ENCODE assay signal across 1 cellular context in the genomic region with DNA sequence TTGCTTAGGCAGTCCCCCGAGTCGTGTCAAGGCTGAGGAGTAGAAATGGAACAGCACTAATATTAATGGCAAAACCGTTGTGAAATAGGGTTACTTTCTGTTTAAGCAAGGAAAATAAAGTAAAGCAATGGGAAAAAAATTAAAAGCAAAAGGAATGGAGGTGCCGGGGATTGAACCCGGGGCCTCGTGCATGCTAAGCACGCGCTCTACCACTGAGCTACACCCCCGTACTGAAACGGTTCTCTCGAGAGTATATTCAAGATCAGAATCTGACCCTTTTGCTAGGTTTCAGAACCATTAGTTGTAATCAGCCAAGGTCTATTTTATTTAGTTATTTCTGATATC.
TF ChIP-seq lines count a peak whose summit lies in the region.

No MANE protein-coding gene starts in this region.

TF ChIP-seq in HEK293, 187 proteins besides CTCF, POLR2A, EP300 and RAD21 (continued from another document and continues in another):
- TF ChIP-seq ZNF501 (tag by site-specific recombination; IDR thresholded peaks at IDR 0.05), result no peak
- no peak for TF ChIP-seq KLF1 (tag by site-specific recombination; IDR thresholded peaks at IDR 0.05)
- TF ChIP-seq ZNF138 (tag by site-specific recombination; IDR thresholded peaks at IDR 0.05; ENCODE audit: borderline replicate concordance), result no peak
- TF ChIP-seq IKZF3 (tag by site-specific recombination; IDR thresholded peaks at IDR 0.05), result peak; percentile 78
- TF ChIP-seq, protein P1, sequence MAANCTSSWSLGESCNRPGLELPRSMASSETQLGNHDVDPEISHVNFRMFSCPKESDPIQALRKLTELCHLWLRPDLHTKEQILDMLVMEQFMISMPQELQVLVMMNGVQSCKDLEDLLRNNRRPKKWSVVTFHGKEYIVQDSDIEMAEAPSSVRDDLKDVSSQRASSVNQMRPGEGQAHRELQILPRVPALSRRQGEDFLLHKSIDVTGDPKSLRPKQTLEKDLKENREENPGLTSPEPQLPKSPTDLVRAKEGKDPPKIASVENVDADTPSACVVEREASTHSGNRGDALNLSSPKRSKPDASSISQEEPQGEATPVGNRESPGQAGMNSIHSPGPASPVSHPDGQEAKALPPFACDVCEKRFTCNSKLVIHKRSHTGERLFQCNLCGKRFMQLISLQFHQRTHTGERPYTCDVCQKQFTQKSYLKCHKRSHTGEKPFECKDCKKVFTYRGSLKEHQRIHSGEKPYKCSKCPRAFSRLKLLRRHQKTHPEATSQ (tag by site-specific recombination; IDR thresholded peaks at IDR 0.05), result no peak
- TF ChIP-seq ZBTB17 (tag by site-specific recombination; IDR thresholded peaks at IDR 0.05), result no peak
- TF ChIP-seq, protein P2, sequence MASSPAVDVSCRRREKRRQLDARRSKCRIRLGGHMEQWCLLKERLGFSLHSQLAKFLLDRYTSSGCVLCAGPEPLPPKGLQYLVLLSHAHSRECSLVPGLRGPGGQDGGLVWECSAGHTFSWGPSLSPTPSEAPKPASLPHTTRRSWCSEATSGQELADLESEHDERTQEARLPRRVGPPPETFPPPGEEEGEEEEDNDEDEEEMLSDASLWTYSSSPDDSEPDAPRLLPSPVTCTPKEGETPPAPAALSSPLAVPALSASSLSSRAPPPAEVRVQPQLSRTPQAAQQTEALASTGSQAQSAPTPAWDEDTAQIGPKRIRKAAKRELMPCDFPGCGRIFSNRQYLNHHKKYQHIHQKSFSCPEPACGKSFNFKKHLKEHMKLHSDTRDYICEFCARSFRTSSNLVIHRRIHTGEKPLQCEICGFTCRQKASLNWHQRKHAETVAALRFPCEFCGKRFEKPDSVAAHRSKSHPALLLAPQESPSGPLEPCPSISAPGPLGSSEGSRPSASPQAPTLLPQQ (tag by site-specific recombination; IDR thresholded peaks at IDR 0.05), result peak; percentile 58; the same call in 1 of the 2 replicates
- no peak for TF ChIP-seq ZFP41 (tag by site-specific recombination; IDR thresholded peaks at IDR 0.05; ENCODE audit: borderline replicate concordance)
- TF ChIP-seq GLI4 (tag by site-specific recombination; IDR thresholded peaks at IDR 0.05), result 0 out of 2 replicates have a peak, but pooled peaks have one; percentile 45
- TF ChIP-seq ZBTB8A (tag by site-specific recombination; IDR thresholded peaks at IDR 0.05), result no peak
- TF ChIP-seq ZNF112 (tag by site-specific recombination; IDR thresholded peaks at IDR 0.05), result no peak
- TF ChIP-seq HOXD13 (CRISPR knock-in tag; IDR thresholded peaks at IDR 0.05; ENCODE audit: borderline replicate concordance), result no peak
- no peak for TF ChIP-seq ZSCAN16 (tag by site-specific recombination; IDR thresholded peaks at IDR 0.05)
- TF ChIP-seq SCRT2 (tag by site-specific recombination; IDR thresholded peaks at IDR 0.05), result no peak
- TF ChIP-seq ZFHX2 (tag by site-specific recombination; conservative IDR thresholded peaks at IDR 0.05), result peak; percentile 49; the same call in 1 of the 2 replicates
- no peak; the same call in 1 of the 2 replicates for TF ChIP-seq KLF10 (tag by site-specific recombination; IDR thresholded peaks at IDR 0.05)
- TF ChIP-seq, protein P3, sequence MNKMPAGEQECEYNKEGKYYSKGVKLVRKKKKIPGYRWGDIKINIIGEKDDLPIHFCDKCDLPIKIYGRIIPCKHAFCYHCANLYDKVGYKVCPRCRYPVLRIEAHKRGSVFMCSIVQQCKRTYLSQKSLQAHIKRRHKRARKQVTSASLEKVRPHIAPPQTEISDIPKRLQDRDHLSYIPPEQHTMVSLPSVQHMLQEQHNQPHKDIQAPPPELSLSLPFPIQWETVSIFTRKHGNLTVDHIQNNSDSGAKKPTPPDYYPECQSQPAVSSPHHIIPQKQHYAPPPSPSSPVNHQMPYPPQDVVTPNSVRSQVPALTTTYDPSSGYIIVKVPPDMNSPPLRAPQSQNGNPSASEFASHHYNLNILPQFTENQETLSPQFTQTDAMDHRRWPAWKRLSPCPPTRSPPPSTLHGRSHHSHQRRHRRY (tag by site-specific recombination; IDR thresholded peaks at IDR 0.05), result no peak
- no peak for TF ChIP-seq ZNF791 (tag by site-specific recombination; IDR thresholded peaks at IDR 0.05)
- TF ChIP-seq ZNF223 (tag by site-specific recombination; IDR thresholded peaks at IDR 0.05), result no peak
- TF ChIP-seq ZNF211 (tag by site-specific recombination; IDR thresholded peaks at IDR 0.05; ENCODE audit: low read depth), result no peak
- TF ChIP-seq, protein P4, sequence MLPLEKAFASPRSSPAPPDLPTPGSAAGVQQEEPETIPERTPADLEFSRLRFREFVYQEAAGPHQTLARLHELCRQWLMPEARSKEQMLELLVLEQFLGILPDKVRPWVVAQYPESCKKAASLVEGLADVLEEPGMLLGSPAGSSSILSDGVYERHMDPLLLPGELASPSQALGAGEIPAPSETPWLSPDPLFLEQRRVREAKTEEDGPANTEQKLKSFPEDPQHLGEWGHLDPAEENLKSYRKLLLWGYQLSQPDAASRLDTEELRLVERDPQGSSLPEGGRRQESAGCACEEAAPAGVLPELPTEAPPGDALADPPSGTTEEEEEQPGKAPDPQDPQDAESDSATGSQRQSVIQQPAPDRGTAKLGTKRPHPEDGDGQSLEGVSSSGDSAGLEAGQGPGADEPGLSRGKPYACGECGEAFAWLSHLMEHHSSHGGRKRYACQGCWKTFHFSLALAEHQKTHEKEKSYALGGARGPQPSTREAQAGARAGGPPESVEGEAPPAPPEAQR (tag by site-specific recombination; IDR thresholded peaks at IDR 0.05), result peak; percentile 31; the same call in 1 of the 2 replicates
- TF ChIP-seq MEIS1 (CRISPR knock-in tag; IDR thresholded peaks at IDR 0.05; ENCODE audit: borderline replicate concordance), result no peak
- TF ChIP-seq, protein P5, sequence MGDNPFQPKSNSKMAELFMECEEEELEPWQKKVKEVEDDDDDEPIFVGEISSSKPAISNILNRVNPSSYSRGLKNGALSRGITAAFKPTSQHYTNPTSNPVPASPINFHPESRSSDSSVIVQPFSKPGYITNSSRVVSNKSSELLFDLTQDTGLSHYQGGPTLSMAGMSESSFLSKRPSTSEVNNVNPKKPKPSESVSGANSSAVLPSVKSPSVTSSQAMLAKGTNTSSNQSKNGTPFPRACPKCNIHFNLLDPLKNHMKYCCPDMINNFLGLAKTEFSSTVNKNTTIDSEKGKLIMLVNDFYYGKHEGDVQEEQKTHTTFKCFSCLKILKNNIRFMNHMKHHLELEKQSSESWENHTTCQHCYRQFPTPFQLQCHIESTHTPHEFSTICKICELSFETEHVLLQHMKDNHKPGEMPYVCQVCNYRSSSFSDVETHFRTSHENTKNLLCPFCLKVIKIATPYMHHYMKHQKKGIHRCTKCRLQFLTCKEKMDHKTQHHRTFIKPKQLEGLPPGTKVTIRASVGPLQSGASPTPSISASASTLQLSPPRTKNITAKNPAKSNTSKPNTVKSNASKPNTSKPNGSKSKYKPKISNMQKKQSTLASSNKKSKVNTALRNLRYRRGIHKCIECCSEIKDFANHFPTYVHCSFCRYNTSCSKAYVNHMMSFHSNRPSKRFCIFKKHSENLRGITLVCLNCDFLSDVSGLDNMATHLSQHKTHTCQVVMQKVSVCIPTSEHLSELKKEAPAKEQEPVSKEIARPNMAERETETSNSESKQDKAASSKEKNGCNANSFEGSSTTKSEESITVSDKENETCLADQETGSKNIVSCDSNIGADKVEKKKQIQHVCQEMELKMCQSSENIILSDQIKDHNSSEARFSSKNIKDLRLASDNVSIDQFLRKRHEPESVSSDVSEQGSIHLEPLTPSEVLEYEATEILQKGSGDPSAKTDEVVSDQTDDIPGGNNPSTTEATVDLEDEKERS (tag by site-specific recombination; IDR thresholded peaks at IDR 0.05), result no peak; the same call in 1 of the 2 replicates
- TF ChIP-seq ZNF560 (tag by site-specific recombination; IDR thresholded peaks at IDR 0.05; ENCODE audit: borderline replicate concordance), result no peak
- TF ChIP-seq ZNF292 (tag by site-specific recombination; IDR thresholded peaks at IDR 0.05; ENCODE audit: borderline replicate concordance, low read depth), result no peak
- no peak for TF ChIP-seq EGR2 (tag by site-specific recombination; IDR thresholded peaks at IDR 0.05; ENCODE audit: low read depth)
- TF ChIP-seq ZNF341 (tag by site-specific recombination; IDR thresholded peaks at IDR 0.05; ENCODE audit: low read depth), result no peak
- no peak for TF ChIP-seq ZNF768 (tag by site-specific recombination; IDR thresholded peaks at IDR 0.05)
- TF ChIP-seq ZBTB21 (tag by site-specific recombination; IDR thresholded peaks at IDR 0.05), result no peak
- TF ChIP-seq, protein P6, sequence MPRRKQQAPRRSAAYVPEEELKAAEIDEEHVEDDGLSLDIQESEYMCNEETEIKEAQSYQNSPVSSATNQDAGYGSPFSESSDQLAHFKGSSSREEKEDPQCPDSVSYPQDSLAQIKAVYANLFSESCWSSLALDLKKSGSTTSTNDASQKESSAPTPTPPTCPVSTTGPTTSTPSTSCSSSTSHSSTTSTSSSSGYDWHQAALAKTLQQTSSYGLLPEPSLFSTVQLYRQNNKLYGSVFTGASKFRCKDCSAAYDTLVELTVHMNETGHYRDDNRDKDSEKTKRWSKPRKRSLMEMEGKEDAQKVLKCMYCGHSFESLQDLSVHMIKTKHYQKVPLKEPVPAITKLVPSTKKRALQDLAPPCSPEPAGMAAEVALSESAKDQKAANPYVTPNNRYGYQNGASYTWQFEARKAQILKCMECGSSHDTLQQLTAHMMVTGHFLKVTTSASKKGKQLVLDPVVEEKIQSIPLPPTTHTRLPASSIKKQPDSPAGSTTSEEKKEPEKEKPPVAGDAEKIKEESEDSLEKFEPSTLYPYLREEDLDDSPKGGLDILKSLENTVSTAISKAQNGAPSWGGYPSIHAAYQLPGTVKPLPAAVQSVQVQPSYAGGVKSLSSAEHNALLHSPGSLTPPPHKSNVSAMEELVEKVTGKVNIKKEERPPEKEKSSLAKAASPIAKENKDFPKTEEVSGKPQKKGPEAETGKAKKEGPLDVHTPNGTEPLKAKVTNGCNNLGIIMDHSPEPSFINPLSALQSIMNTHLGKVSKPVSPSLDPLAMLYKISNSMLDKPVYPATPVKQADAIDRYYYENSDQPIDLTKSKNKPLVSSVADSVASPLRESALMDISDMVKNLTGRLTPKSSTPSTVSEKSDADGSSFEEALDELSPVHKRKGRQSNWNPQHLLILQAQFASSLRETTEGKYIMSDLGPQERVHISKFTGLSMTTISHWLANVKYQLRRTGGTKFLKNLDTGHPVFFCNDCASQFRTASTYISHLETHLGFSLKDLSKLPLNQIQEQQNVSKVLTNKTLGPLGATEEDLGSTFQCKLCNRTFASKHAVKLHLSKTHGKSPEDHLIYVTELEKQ (tag by site-specific recombination; IDR thresholded peaks at IDR 0.05; ENCODE audit: borderline replicate concordance), result 0 out of 2 replicates have a peak, but pooled peaks have one; percentile 38
- no peak for TF ChIP-seq ZNF202 (tag by site-specific recombination; IDR thresholded peaks at IDR 0.05; ENCODE audit: borderline replicate concordance)
- TF ChIP-seq, protein P7, sequence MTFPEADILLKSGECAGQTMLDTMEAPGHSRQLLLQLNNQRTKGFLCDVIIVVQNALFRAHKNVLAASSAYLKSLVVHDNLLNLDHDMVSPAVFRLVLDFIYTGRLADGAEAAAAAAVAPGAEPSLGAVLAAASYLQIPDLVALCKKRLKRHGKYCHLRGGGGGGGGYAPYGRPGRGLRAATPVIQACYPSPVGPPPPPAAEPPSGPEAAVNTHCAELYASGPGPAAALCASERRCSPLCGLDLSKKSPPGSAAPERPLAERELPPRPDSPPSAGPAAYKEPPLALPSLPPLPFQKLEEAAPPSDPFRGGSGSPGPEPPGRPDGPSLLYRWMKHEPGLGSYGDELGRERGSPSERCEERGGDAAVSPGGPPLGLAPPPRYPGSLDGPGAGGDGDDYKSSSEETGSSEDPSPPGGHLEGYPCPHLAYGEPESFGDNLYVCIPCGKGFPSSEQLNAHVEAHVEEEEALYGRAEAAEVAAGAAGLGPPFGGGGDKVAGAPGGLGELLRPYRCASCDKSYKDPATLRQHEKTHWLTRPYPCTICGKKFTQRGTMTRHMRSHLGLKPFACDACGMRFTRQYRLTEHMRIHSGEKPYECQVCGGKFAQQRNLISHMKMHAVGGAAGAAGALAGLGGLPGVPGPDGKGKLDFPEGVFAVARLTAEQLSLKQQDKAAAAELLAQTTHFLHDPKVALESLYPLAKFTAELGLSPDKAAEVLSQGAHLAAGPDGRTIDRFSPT (tag by site-specific recombination; IDR thresholded peaks at IDR 0.05), result no peak
- peak; percentile 50 for TF ChIP-seq ZNF558 (tag by site-specific recombination; IDR thresholded peaks at IDR 0.05)
- TF ChIP-seq, protein P8, sequence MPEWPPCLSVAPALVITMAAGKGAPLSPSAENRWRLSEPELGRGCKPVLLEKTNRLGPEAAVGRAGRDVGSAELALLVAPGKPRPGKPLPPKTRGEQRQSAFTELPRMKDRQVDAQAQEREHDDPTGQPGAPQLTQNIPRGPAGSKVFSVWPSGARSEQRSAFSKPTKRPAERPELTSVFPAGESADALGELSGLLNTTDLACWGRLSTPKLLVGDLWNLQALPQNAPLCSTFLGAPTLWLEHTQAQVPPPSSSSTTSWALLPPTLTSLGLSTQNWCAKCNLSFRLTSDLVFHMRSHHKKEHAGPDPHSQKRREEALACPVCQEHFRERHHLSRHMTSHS (tag by site-specific recombination; IDR thresholded peaks at IDR 0.05), result no peak
- TF ChIP-seq, protein P9, sequence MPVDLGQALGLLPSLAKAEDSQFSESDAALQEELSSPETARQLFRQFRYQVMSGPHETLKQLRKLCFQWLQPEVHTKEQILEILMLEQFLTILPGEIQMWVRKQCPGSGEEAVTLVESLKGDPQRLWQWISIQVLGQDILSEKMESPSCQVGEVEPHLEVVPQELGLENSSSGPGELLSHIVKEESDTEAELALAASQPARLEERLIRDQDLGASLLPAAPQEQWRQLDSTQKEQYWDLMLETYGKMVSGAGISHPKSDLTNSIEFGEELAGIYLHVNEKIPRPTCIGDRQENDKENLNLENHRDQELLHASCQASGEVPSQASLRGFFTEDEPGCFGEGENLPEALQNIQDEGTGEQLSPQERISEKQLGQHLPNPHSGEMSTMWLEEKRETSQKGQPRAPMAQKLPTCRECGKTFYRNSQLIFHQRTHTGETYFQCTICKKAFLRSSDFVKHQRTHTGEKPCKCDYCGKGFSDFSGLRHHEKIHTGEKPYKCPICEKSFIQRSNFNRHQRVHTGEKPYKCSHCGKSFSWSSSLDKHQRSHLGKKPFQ (tag by site-specific recombination; IDR thresholded peaks at IDR 0.05), result 0 out of 2 replicates have a peak, but pooled peaks have one; percentile 13
- TF ChIP-seq, protein P10, sequence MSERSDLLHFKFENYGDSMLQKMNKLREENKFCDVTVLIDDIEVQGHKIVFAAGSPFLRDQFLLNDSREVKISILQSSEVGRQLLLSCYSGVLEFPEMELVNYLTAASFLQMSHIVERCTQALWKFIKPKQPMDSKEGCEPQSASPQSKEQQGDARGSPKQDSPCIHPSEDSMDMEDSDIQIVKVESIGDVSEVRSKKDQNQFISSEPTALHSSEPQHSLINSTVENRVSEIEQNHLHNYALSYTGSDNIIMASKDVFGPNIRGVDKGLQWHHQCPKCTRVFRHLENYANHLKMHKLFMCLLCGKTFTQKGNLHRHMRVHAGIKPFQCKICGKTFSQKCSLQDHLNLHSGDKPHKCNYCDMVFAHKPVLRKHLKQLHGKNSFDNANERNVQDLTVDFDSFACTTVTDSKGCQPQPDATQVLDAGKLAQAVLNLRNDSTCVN (tag by site-specific recombination; optimal IDR thresholded peaks at IDR 0.05), result no peak
- no peak for TF ChIP-seq ZNF555 (tag by site-specific recombination; conservative IDR thresholded peaks at IDR 0.05)
- no peak for TF ChIP-seq ZNF302 (tag by site-specific recombination; IDR thresholded peaks at IDR 0.05; ENCODE audit: low read depth)
- TF ChIP-seq ZNF549 (tag by site-specific recombination; IDR thresholded peaks at IDR 0.05), result no peak
- TF ChIP-seq SETDB1 (IDR thresholded peaks at IDR 0.05; ENCODE audit: insufficient read length, low read length), result no peak
- peak; percentile 71; the same call in 1 of the 2 replicates for TF ChIP-seq ZNF391 (tag by site-specific recombination; IDR thresholded peaks at IDR 0.05; ENCODE audit: borderline replicate concordance, low read depth)
- TF ChIP-seq ZBTB20 (tag by site-specific recombination; IDR thresholded peaks at IDR 0.05), result no peak
